ENCODE assay signal across 23 cellular contexts in genomic region chr2:158644139-158644538, GRCh38.
DNase-seq lines count a peak whose midpoint lies in the region; ATAC-seq and TF ChIP-seq lines count a peak whose summit lies in the region.
"Had no signal": no experiment of that assay in that cellular context is flagged by ENCODE, and none has a peak within 500 bp of the region (broad histone marks: within the 10 kb centered on the region; RNA-seq: fewer than 3 reads in every experiment).

No MANE protein-coding gene starts in this region.

- H3K36me3 Mint-ChIP-seq in CD4-positive, CD25-positive, alpha-beta regulatory T cell = peaks cover 28% of the 10 kb centered on the region

- peaks cover 1% of the 10 kb centered on the region for H3K36me3 ChIP-seq in CD4-positive, CD25-positive, alpha-beta regulatory T cell (ENCODE audit: control insufficient read depth, insufficient read depth, low read length)
- H3K36me3 ChIP-seq in kidney epithelial cell (ENCODE audit: control insufficient read depth, insufficient read depth, low read length) = no peaks in the 10 kb centered on the region
- H3K36me3 ChIP-seq in breast epithelium = no peaks in the 10 kb centered on the region

- no peaks in the 10 kb centered on the region for H3K9me3 ChIP-seq in CD4-positive, CD25-positive, alpha-beta regulatory T cell (ENCODE audit: control insufficient read depth in 2 of 2, low read length in 2 of 2)
- no peaks in the 10 kb centered on the region for H3K9me3 ChIP-seq in breast epithelium
- H3K9me3 ChIP-seq: ascending aorta, BLaER1, gastrocnemius medialis, upper lobe of right lung had no signal

- H3K27me3 ChIP-seq in CD4-positive, CD25-positive, alpha-beta regulatory T cell (ENCODE audit: control insufficient read depth, insufficient read depth, low read length) = no peaks in the 10 kb centered on the region
- H3K27me3 ChIP-seq in kidney epithelial cell (ENCODE audit: control insufficient read depth, insufficient read depth, low read length) (no peaks in the 10 kb centered on the region), breast epithelium (no peaks in the 10 kb centered on the region)
- H3K27me3 ChIP-seq: ascending aorta, BLaER1, gastrocnemius medialis, upper lobe of right lung had no signal

- no peak overlapping the region for H3K27ac ChIP-seq in CD4-positive, CD25-positive, alpha-beta regulatory T cell (ENCODE audit: insufficient read depth, low read length, poor library complexity, severe bottlenecking)
- H3K27ac ChIP-seq in breast epithelium = no peak overlapping the region
- H3K27ac ChIP-seq: ascending aorta, BLaER1, gastrocnemius medialis, parathyroid adenoma, upper lobe of right lung had no signal

- TF ChIP-seq POLR2A in breast epithelium (IDR thresholded peaks at IDR 0.05) = no peak

- in situ Hi-C loops in astrocyte of the spinal cord (cut with HindIII; ENCODE audit: low sequenced_read_pairs) = no loop called here

- peak overlapping the region in 2 of 3 donors; percentile 20 to 39 for H3K27ac Mint-ChIP-seq in CD4-positive, CD25-positive, alpha-beta regulatory T cell
- H3K27ac Mint-ChIP-seq: activated CD8-positive, alpha-beta T cell treated with anti-CD3 and anti-CD28 coated beads for 36 hours; activated T-helper 17 cell treated with anti-CD3 and anti-CD28 coated beads, Interleukin-2, amount 50 U/mL, for 72 hours; GM23338; IgD-negative memory B cell had no signal

- no peak overlapping the region for H3K4me3 Mint-ChIP-seq in CD4-positive, CD25-positive, alpha-beta regulatory T cell
- H3K4me3 Mint-ChIP-seq: activated CD8-positive, alpha-beta T cell treated with anti-CD3 and anti-CD28 coated beads for 36 hours; activated T-helper 17 cell treated with anti-CD3 and anti-CD28 coated beads, Interleukin-2, amount 50 U/mL, for 72 hours; GM23338 had no signal

- H3K4me1 ChIP-seq in CD4-positive, CD25-positive, alpha-beta regulatory T cell (ENCODE audit: control insufficient read depth, insufficient read depth, low read length, poor library complexity, severe bottlenecking) = no peaks in the 10 kb centered on the region
- no peaks in the 10 kb centered on the region for H3K4me1 ChIP-seq in breast epithelium
- H3K4me1 ChIP-seq: ascending aorta, gastrocnemius medialis, parathyroid adenoma, upper lobe of right lung had no signal

- no peak for ATAC-seq in CD4-positive, CD25-positive, alpha-beta regulatory T cell (ENCODE audit: low read depth in 2 of 2)
- ATAC-seq in HG02588 (IDR thresholded peaks at IDR 0.05; ENCODE audit: unreplicated experiment) (no peak), HG03139 (IDR thresholded peaks at IDR 0.05; ENCODE audit: unreplicated experiment) (no peak)
- ATAC-seq: activated CD8-positive, alpha-beta T cell treated with anti-CD3 and anti-CD28 coated beads for 36 hours; activated T-helper 17 cell treated with anti-CD3 and anti-CD28 coated beads, Interleukin-2, amount 50 U/mL, for 72 hours; gastrocnemius medialis; GM12878; GM23338; upper lobe of right lung had no signal

- no peaks in the 10 kb centered on the region for H3K27me3 Mint-ChIP-seq in CD4-positive, CD25-positive, alpha-beta regulatory T cell
- H3K27me3 Mint-ChIP-seq: activated CD8-positive, alpha-beta T cell treated with anti-CD3 and anti-CD28 coated beads for 36 hours; activated T-helper 17 cell treated with anti-CD3 and anti-CD28 coated beads, Interleukin-2, amount 50 U/mL, for 72 hours; IgD-negative memory B cell had no signal

- H3K4me3 ChIP-seq in CD4-positive, CD25-positive, alpha-beta regulatory T cell (ENCODE audit: low read depth, low read length) = no peak overlapping the region
- H3K4me3 ChIP-seq in astrocyte of the spinal cord (ENCODE audit: low read depth, low read length) = no peak overlapping the region
- no peak overlapping the region for H3K4me3 ChIP-seq in kidney epithelial cell (ENCODE audit: low read depth, low read length)
- H3K4me3 ChIP-seq in breast epithelium = no peak overlapping the region
- H3K4me3 ChIP-seq: ascending aorta, BLaER1, gastrocnemius medialis, GM12878, GM23338, upper lobe of right lung had no signal

- no peak for DNase-seq in CD4-positive, CD25-positive, alpha-beta regulatory T cell
- peak; percentile 92 for DNase-seq in HT1080 (ENCODE audit: low read depth)
- peak; percentile 77 for DNase-seq in astrocyte of the spinal cord (ENCODE audit: low read depth, low spot score)
- peak; percentile 12 for DNase-seq in kidney epithelial cell (ENCODE audit: low read depth)
- DNase-seq in NCI-H187 (lab: John Stamatoyannopoulos, UW) = no peak
- no peak for DNase-seq in breast epithelium (ENCODE audit: low spot score in 2 of 2)
- DNase-seq: activated CD8-positive, alpha-beta T cell treated with anti-CD3 and anti-CD28 coated beads for 36 hours; DND-41; gastrocnemius medialis; NCI-H1092; NK-92 treated with Interleukin-12 subunit alpha and Interleukin-12 subunit beta, amount 100 ng/mL, for 24 hours; Right ventricle myocardium superior; stimulated activated naive CD4-positive, alpha-beta T cell treated with Interleukin-2 at 50 U/mL for 16 hours; upper lobe of right lung had no signal

- TF ChIP-seq CTCF in astrocyte of the spinal cord (IDR thresholded peaks at IDR 0.05; ENCODE audit: low read depth, low read length) = no peak
- TF ChIP-seq CTCF in kidney epithelial cell (IDR thresholded peaks at IDR 0.05; ENCODE audit: insufficient read depth, low read length, poor library complexity, severe bottlenecking) = no peak
- no peak for TF ChIP-seq CTCF in breast epithelium (IDR thresholded peaks at IDR 0.05)

- intact Hi-C loops in breast epithelium (cut with DNase I; ENCODE audit: low total_unique reads) = no loop called here

- no peaks in the 10 kb centered on the region for H3K9me3 Mint-ChIP-seq in CD4-positive, CD25-positive, alpha-beta regulatory T cell
- H3K9me3 Mint-ChIP-seq: activated CD8-positive, alpha-beta T cell treated with anti-CD3 and anti-CD28 coated beads for 36 hours; activated T-helper 17 cell treated with anti-CD3 and anti-CD28 coated beads, Interleukin-2, amount 50 U/mL, for 72 hours; GM23338; IgD-negative memory B cell had no signal

- H3K4me1 Mint-ChIP-seq in CD4-positive, CD25-positive, alpha-beta regulatory T cell = no peaks in the 10 kb centered on the region
- H3K4me1 Mint-ChIP-seq: activated T-helper 17 cell treated with anti-CD3 and anti-CD28 coated beads, Interleukin-2, amount 50 U/mL, for 72 hours; GM23338; IgD-negative memory B cell had no signal

Comparison
In these comparisons a context has a peak if more than half of its experiments do, and no peak if none do; other contexts are left out.
1. DNase-seq: peak in HT1080 (single experiment), astrocyte of the spinal cord (single experiment) and kidney epithelial cell (single experiment); none in CD4-positive, CD25-positive, alpha-beta regulatory T cell (0 of 3), NCI-H187 (0 of 2) and breast epithelium (0 of 2).